In genomic region chr11:11849127-11849746, GRCh38 we compare ENCODE assay signal across 8 cellular contexts. TPM values are rescaled to one million over a fixed set of nuclear protein-coding genes. Genes with fewer than 3 reads are reported as not detected.
DNase-seq lines count a peak whose midpoint lies in the region; ATAC-seq and TF ChIP-seq lines count a peak whose summit lies in the region.

No MANE protein-coding gene starts in this region.

- H2AK5ac ChIP-seq in IMR-90 (ENCODE audit: low read depth, low read length), result no peak overlapping the region; the same call in 1 of the 2 replicates

- H3K27me3 ChIP-seq in IMR-90 (ENCODE audit: control insufficient read depth, insufficient read depth, low read length), result no peaks in the 10 kb centered on the region
- no peaks in the 10 kb centered on the region for H3K27me3 ChIP-seq in cardiac muscle cell

- H3K9me3 ChIP-seq in IMR-90 (ENCODE audit: control insufficient read depth, insufficient read depth, low read length) (no peaks in the 10 kb centered on the region), cardiac muscle cell (ENCODE audit: low read depth) (no peaks in the 10 kb centered on the region)

- POLR2A ChIA-PET in IMR-90 (lab: Charles Lee; ENCODE audit: unreplicated experiment), result interaction anchor here (0.6 kb wide), 1 partner anchor 142 kb away, joined by 3 read pairs; no protein-coding TSS in a partner anchor
- POLR2A ChIA-PET in RWPE1 (lab: Yijun Ruan, JAX; ENCODE audit: low non-redundant PET), result interaction anchor here (0.7 kb wide), 1 partner anchor 21 kb away, joined by 8 read pairs; no protein-coding TSS in a partner anchor

- H3K56ac ChIP-seq in IMR-90 (ENCODE audit: extremely low read depth, insufficient read depth, low read length), result no peak overlapping the region

- in situ Hi-C loops in IMR-90 (cut with MboI; ENCODE audit: low sequenced_read_pairs), result no loop called here

- H2BK15ac ChIP-seq in IMR-90 (ENCODE audit: low read depth, low read length), result no peak overlapping the region

- peaks cover 20% of the 10 kb centered on the region for H3K9me1 ChIP-seq in IMR-90 (ENCODE audit: insufficient read depth, low read length)

- H3K14ac ChIP-seq in IMR-90 (replicated peaks; ENCODE audit: low read depth, low read length), result 0 out of 2 replicates have a peak overlapping the region, but pooled peaks have one; percentile 2

- H3K4me2 ChIP-seq in IMR-90 (ENCODE audit: low read depth, low read length), result peak overlapping the region; percentile 71; the same call in 1 of the 2 replicates

- H4K5ac ChIP-seq in IMR-90 (ENCODE audit: low read depth, low read length), result no peak overlapping the region

- H3K4me3 ChIP-seq in IMR-90 (ENCODE audit: insufficient read depth, low read depth, low read length), result no peak overlapping the region
- H3K4me3 ChIP-seq in cardiac muscle cell, result no peak overlapping the region

- TF ChIP-seq RAD21 in IMR-90 (IDR thresholded peaks at IDR 0.05; ENCODE audit: low read length), result 0 out of 2 replicates have a peak, but pooled peaks have one; percentile 32

- CTCF ChIA-PET in IMR-90 (lab: Yijun Ruan, JAX), result interaction anchor here (0.7 kb wide), 1 partner anchor 54 kb away, joined by 3 read pairs; no protein-coding TSS in a partner anchor
- CTCF ChIA-PET in RWPE1 (lab: Yijun Ruan, JAX), result interaction anchor here (0.6 to 1.3 kb wide), 9 partner anchors 13 to 1041 kb away, joined by 3 to 6 read pairs (median 4); partner anchors contain the start of gene EIF4G2

- peaks cover 83% of the 10 kb centered on the region for H4K20me1 ChIP-seq in IMR-90 (ENCODE audit: insufficient read depth, low read length)

- peak overlapping the region; percentile 11; the same call in 1 of the 2 replicates for H3K23ac ChIP-seq in IMR-90 (ENCODE audit: low read depth, low read length)

- WGBS in IMR-90 (ENCODE audit: extremely low coverage in 2 of 2, insufficient read length in 1 of 2), 2 experiments, result no CpG with 5 or more reads among the region's 3 CpGs

- H2BK120ac ChIP-seq in IMR-90 (ENCODE audit: low read depth, low read length), result no peak overlapping the region

- no TSS peak for BruUV-seq in IMR-90 (replicated peaks; lab: Mats Ljungman, UMichigan)

- H3K4me1 ChIP-seq in IMR-90 (ENCODE audit: control insufficient read depth, insufficient read depth, low read length) (peaks cover 15% of the 10 kb centered on the region), cardiac muscle cell (ENCODE audit: low read depth) (peaks cover 57% of the 10 kb centered on the region)

- H4K91ac ChIP-seq in IMR-90 (ENCODE audit: insufficient read depth, low read depth, low read length), result no peak overlapping the region

- H4K8ac ChIP-seq in IMR-90 (ENCODE audit: low read depth in 2 of 2, low read length in 2 of 2), result no peak overlapping the region

- H2BK20ac ChIP-seq in IMR-90 (ENCODE audit: low read depth, low read length), result no peak overlapping the region

- H3K36me3 ChIP-seq in IMR-90 (ENCODE audit: control insufficient read depth, insufficient read depth, low read length) (no peaks in the 10 kb centered on the region), cardiac muscle cell (no peaks in the 10 kb centered on the region)

- H3K27ac ChIP-seq in IMR-90 (ENCODE audit: insufficient read depth, low read length), result no peak overlapping the region
- H3K27ac ChIP-seq in RWPE1, result no peak overlapping the region
- H3K27ac ChIP-seq in cardiac muscle cell, result peak overlapping the region; percentile 84

- ATAC-seq in GM21526 (IDR thresholded peaks at IDR 0.05; ENCODE audit: low FRiP score, unreplicated experiment) (peak; percentile 71), IMR-90 (ENCODE audit: low read depth) (no peak; the same call in 1 of the 2 replicates), sciatic nerve (peak; percentile 76)

- no peak overlapping the region for H2AFZ ChIP-seq in IMR-90 (replicated peaks; ENCODE audit: low read length, poor library complexity)

- no peak overlapping the region for H3K18ac ChIP-seq in IMR-90 (ENCODE audit: low read depth, low read length)

- dilution Hi-C loops in IMR-90 (cut with HindIII; ENCODE audit: low sequenced_read_pairs, unreplicated experiment), result no loop called here

- peak; percentile 72 for DNase-seq in ELF-1 (ENCODE audit: low read depth, low spot score)
- peak; percentile 62 for DNase-seq in IMR-90
- DNase-seq in RWPE1 (ENCODE audit: low spot score), result peak; percentile 42
- peak; percentile 39 for DNase-seq in activated gamma-delta T cell treated with anti-CD3 and anti-CD28 coated beads, Interleukin-2, amount 50 U/mL, for 16 hours (ENCODE audit: low read depth)
- DNase-seq in cardiac muscle cell (ENCODE audit: low read depth in 1 of 2, low spot score in 1 of 2), result peak; percentile 80 to 84
- no peak for DNase-seq in sciatic nerve (ENCODE audit: low spot score)
- no peak for DNase-seq in T1000 (lab: John Stamatoyannopoulos, UW)

- H3K4ac ChIP-seq in IMR-90 (ENCODE audit: low read depth, low read length), result no peak overlapping the region; the same call in 1 of the 2 replicates

- H3K9ac ChIP-seq in IMR-90 (ENCODE audit: low read depth, low read length), result no peak overlapping the region

- no peak for TF ChIP-seq POLR2A in IMR-90 (IDR thresholded peaks at IDR 0.05; ENCODE audit: low read depth, low read length)

- H2BK5ac ChIP-seq in IMR-90 (ENCODE audit: low read depth, low read length, poor library complexity, severe bottlenecking), result no peak overlapping the region

- peaks cover 6 to 60% of the 10 kb centered on the region in 2 experiments; a peak in 3 of 4 replicates for H3K79me1 ChIP-seq in IMR-90 (ENCODE audit: low read depth in 1 of 2, low read length in 2 of 2)

- no peak overlapping the region for H2AK9ac ChIP-seq in IMR-90 (replicated peaks; ENCODE audit: low read depth, low read length, poor library complexity)

- TF ChIP-seq CTCF in IMR-90 (conservative IDR thresholded peaks at IDR 0.05; ENCODE audit: low read depth, low read length) (peak; percentile 55), RWPE1 (conservative IDR thresholded peaks at IDR 0.05; ENCODE audit: low read depth) (peak; percentile 74), cardiac muscle cell (IDR thresholded peaks at IDR 0.05; ENCODE audit: low read depth, low read length) (peak; percentile 79)

- intact Hi-C loops in IMR-90 (cut with micrococcal nuclease), result loop anchor here (5.0 kb wide), 1 partner anchor 433 kb away; no protein-coding TSS in a partner anchor
- intact Hi-C loops in sciatic nerve (cut with DNase I), result no loop called here

TF ChIP-seq in IMR-90, 13 proteins besides CTCF, POLR2A, EP300 and RAD21:
- TF ChIP-seq RFX5 (IDR thresholded peaks at IDR 0.05; ENCODE audit: low read depth, low read length) (no peak), CEBPB (IDR thresholded peaks at IDR 0.05; ENCODE audit: low read depth, low read length) (peak; percentile 36; the same call in 1 of the 2 replicates), SMC3 (IDR thresholded peaks at IDR 0.05; ENCODE audit: low read depth, low read length) (peak; percentile 29; the same call in 1 of the 2 replicates)

RNA-seq across cellular contexts. Expression of gene USP47, which starts 7.5 kb away (rescaled TPM):
- total RNA-seq in IMR-90 (2012; rRNA removed) (110 and 117 TPM in 2 replicates), cardiac muscle cell (50.4 and 59.6 TPM in 2 replicates), sciatic nerve (57.5 TPM)
- polyA plus RNA-seq in IMR-90 (2012; rRNA removed) (12.4 and 15.0 TPM in 2 replicates), cardiac muscle cell (46.6 and 72.3 TPM in 2 replicates)
- 3.8 and 5.9 TPM in 2 replicates for polyA plus RNA-seq in IMR-90 (2012; cell fraction: cytosol; rRNA removed)
- 5.9 and 41.8 TPM in 2 replicates for polyA plus RNA-seq in IMR-90 (2012; cell fraction: nucleus; rRNA removed; ENCODE audit: low replicate concordance)

Comparison
In these comparisons a context has a peak if more than half of its experiments do, and no peak if none do; other contexts are left out.
1. DNase-seq: peak in ELF-1 (single experiment), IMR-90 (single experiment), RWPE1 (single experiment), activated gamma-delta T cell treated with anti-CD3 and anti-CD28 coated beads, Interleukin-2, amount 50 U/mL, for 16 hours (single experiment) and cardiac muscle cell (2 of 2); none in sciatic nerve (single experiment) and T1000 (single experiment).
2. Peak in every context shown above with its lines, with median percentiles within 50 percentile points of each other: CTCF ChIP-seq.